1 cellular context compared by ENCODE assay signal in genomic region chr2:10178751-10179150, GRCh38.
TF ChIP-seq lines count a peak whose summit lies in the region.

No MANE protein-coding gene starts in this region.

TF ChIP-seq in SK-N-SH, 30 proteins besides CTCF, POLR2A, EP300 and RAD21 (continued from another document):
- TF ChIP-seq USF1 (IDR thresholded peaks at IDR 0.05; ENCODE audit: borderline replicate concordance, low read depth): no peak
- no peak for TF ChIP-seq EZH2phosphoT487 (IDR thresholded peaks at IDR 0.05; ENCODE audit: borderline replicate concordance, low read depth)
- TF ChIP-seq TCF12 (IDR thresholded peaks at IDR 0.05): no peak
- no peak for TF ChIP-seq FOSL2 (IDR thresholded peaks at IDR 0.05; ENCODE audit: borderline replicate concordance, low read depth)
- no peak for TF ChIP-seq ZBTB33 (IDR thresholded peaks at IDR 0.05; ENCODE audit: borderline replicate concordance, low read depth)
- TF ChIP-seq USF2 (IDR thresholded peaks at IDR 0.05; ENCODE audit: borderline replicate concordance, low read depth, low read length): no peak
- TF ChIP-seq CHD2 (IDR thresholded peaks at IDR 0.05; ENCODE audit: low read length, partially characterized antibody): no peak
- no peak for TF ChIP-seq ELF1 (IDR thresholded peaks at IDR 0.05)
- no peak for TF ChIP-seq PBX3 (IDR thresholded peaks at IDR 0.05)
- no peak for TF ChIP-seq MXI1 (IDR thresholded peaks at IDR 0.05; ENCODE audit: low read depth, low read length)
